19 cellular contexts compared by ENCODE assay signal in genomic region chr3:142947352-142947751, GRCh38. TPM values are rescaled to one million over a fixed set of nuclear protein-coding genes. Genes with fewer than 3 reads are reported as not detected.
DNase-seq lines count a peak whose midpoint lies in the region; ATAC-seq, FAIRE-seq and TF ChIP-seq lines count a peak whose summit lies in the region.
"Had no signal": no experiment of that assay in that cellular context is flagged by ENCODE, and none has a peak within 500 bp of the region (broad histone marks: within the 10 kb centered on the region; RNA-seq: fewer than 3 reads in every experiment).

No MANE protein-coding gene starts in this region.

- WGBS in GM12878 (ENCODE audit: insufficient coverage, insufficient replicate concordance, low lambda C conversion rate, missing lambda C conversion rate): 95% methylated on average over 32 of the region's 35 CpGs

- CTCF ChIA-PET in activated naive CD4-positive, alpha-beta T cell treated with anti-CD3 and anti-CD28 coated beads for 36 hours (lab: Charles Lee): interaction anchor here (0.6 to 1.0 kb wide), 2 partner anchors 40 to 97 kb away, joined by 4 to 5 read pairs; no protein-coding TSS in a partner anchor
- CTCF ChIA-PET in activated naive CD4-positive, alpha-beta T cell treated with anti-CD3 and anti-CD28 coated beads, Interleukin-2, amount 10 ng/mL, durations not matched to agents 7 days and 5 days (lab: Charles Lee): no interaction called here
- CTCF ChIA-PET in GM12878 (lab: Yijun Ruan, JAX): interaction anchor here (0.5 to 1.5 kb wide), 2 partner anchors 15 to 400 kb away, joined by 3 to 5 read pairs; no protein-coding TSS in a partner anchor
- CTCF ChIA-PET in activated CD8-positive, alpha-beta memory T cell treated with anti-CD3 and anti-CD28 coated beads, Interleukin-2, amount 10 ng/mL, durations not matched to agents 7 days and 5 days (lab: Charles Lee): interaction anchor here (0.7 kb wide), 1 partner anchor 18 kb away, joined by 3 read pairs; no protein-coding TSS in a partner anchor

- peaks cover 44% of the 10 kb centered on the region for H3K27me3 Mint-ChIP-seq in activated naive CD4-positive, alpha-beta T cell treated with anti-CD3 and anti-CD28 coated beads for 36 hours (ENCODE audit: low read depth)
- H3K27me3 Mint-ChIP-seq in activated naive CD4-positive, alpha-beta T cell treated with anti-CD3 and anti-CD28 coated beads, Interleukin-2, amount 10 ng/mL, durations not matched to agents 7 days and 5 days: peaks cover 55% of the 10 kb centered on the region
- H3K27me3 Mint-ChIP-seq in activated CD8-positive, alpha-beta memory T cell treated with anti-CD3 and anti-CD28 coated beads, Interleukin-2, amount 10 ng/mL, durations not matched to agents 7 days and 5 days: peaks cover 46% of the 10 kb centered on the region

- SMC1A ChIA-PET in GM12878 (lab: Charles Lee; ENCODE audit: uncharacterized antibody, unreplicated experiment): interaction anchor here (0.7 kb wide), 1 partner anchor 28 kb away, joined by 3 read pairs; no protein-coding TSS in a partner anchor

- H3K27ac Mint-ChIP-seq in activated naive CD4-positive, alpha-beta T cell treated with anti-CD3 and anti-CD28 coated beads for 36 hours: no peak overlapping the region
- no peak overlapping the region for H3K27ac Mint-ChIP-seq in activated naive CD4-positive, alpha-beta T cell treated with anti-CD3 and anti-CD28 coated beads, Interleukin-2, amount 10 ng/mL, durations not matched to agents 7 days and 5 days
- H3K27ac Mint-ChIP-seq in activated CD8-positive, alpha-beta memory T cell treated with anti-CD3 and anti-CD28 coated beads, Interleukin-2, amount 10 ng/mL, durations not matched to agents 7 days and 5 days: no peak overlapping the region
- H3K27ac Mint-ChIP-seq: activated T-helper 2 cell treated with anti-CD3 and anti-CD28 coated beads, Interferon-gamma antibody, Interleukin-2, Interleukin-4, amounts not matched to agents 10 μg/mL and 5 μg/mL and 100 μg/mL, durations not matched to agents 14 hours and 24 hours and 36 hours; CD8-positive, alpha-beta memory T cell had no signal

- H3K36me3 Mint-ChIP-seq in activated naive CD4-positive, alpha-beta T cell treated with anti-CD3 and anti-CD28 coated beads for 36 hours (ENCODE audit: low read depth): no peaks in the 10 kb centered on the region
- no peaks in the 10 kb centered on the region for H3K36me3 Mint-ChIP-seq in activated naive CD4-positive, alpha-beta T cell treated with anti-CD3 and anti-CD28 coated beads, Interleukin-2, amount 10 ng/mL, durations not matched to agents 7 days and 5 days
- peaks cover 5% of the 10 kb centered on the region for H3K36me3 Mint-ChIP-seq in activated CD8-positive, alpha-beta memory T cell treated with anti-CD3 and anti-CD28 coated beads, Interleukin-2, amount 10 ng/mL, durations not matched to agents 7 days and 5 days

- RAD21 ChIA-PET in GM12878 (lab: Charles Lee; ENCODE audit: unreplicated experiment): interaction anchor here (0.6 kb wide), 1 partner anchor 1647 kb away, joined by 3 read pairs; no protein-coding TSS in a partner anchor

- peak; percentile 10 for DNase-seq in activated naive CD4-positive, alpha-beta T cell treated with anti-CD3 and anti-CD28 coated beads for 36 hours
- DNase-seq in activated naive CD4-positive, alpha-beta T cell treated with anti-CD3 and anti-CD28 coated beads, Interleukin-2, amount 10 ng/mL, durations not matched to agents 7 days and 5 days: no peak
- DNase-seq in GM12878 (ENCODE audit: low read depth, low spot score) (no peak), hepatic stellate cell (ENCODE audit: low spot score) (peak; percentile 12), G401 (ENCODE audit: low spot score) (no peak)
- no peak for DNase-seq in activated CD8-positive, alpha-beta memory T cell treated with anti-CD3 and anti-CD28 coated beads, Interleukin-2, amount 10 ng/mL, durations not matched to agents 7 days and 5 days
- DNase-seq: CD8-positive, alpha-beta memory T cell; GF-D8; NCI-H1048; Peyer's patch; stimulated activated CD4-positive, alpha-beta T cell treated with anti-CD3 and anti-CD28 coated beads, Interleukin-4, amount 100 ng/mL, for 4 hours; WERI-Rb-1 had no signal

- peaks cover 12% of the 10 kb centered on the region for H3K4me1 Mint-ChIP-seq in activated naive CD4-positive, alpha-beta T cell treated with anti-CD3 and anti-CD28 coated beads for 36 hours (ENCODE audit: low read depth)
- peaks cover 11% of the 10 kb centered on the region for H3K4me1 Mint-ChIP-seq in activated naive CD4-positive, alpha-beta T cell treated with anti-CD3 and anti-CD28 coated beads, Interleukin-2, amount 10 ng/mL, durations not matched to agents 7 days and 5 days
- H3K4me1 Mint-ChIP-seq in activated CD8-positive, alpha-beta memory T cell treated with anti-CD3 and anti-CD28 coated beads, Interleukin-2, amount 10 ng/mL, durations not matched to agents 7 days and 5 days: peaks cover 33% of the 10 kb centered on the region

- in situ Hi-C loops in GM12878 (cut with MboI) (no loop called here), G401 (cut with HindIII; ENCODE audit: low sequenced_read_pairs) (no loop called here)

- H3K4me2 ChIP-seq in GM12878 (ENCODE audit: control insufficient read depth, insufficient read depth): peak overlapping the region; percentile 48; the same call in 1 of the 2 replicates
- peak overlapping the region; percentile 61 for H3K4me2 ChIP-seq in skeletal muscle satellite cell (ENCODE audit: low read length)

- POLR2A ChIA-PET in GM12878 (lab: Charles Lee): no interaction called here

- no peak for FAIRE-seq in GM12878 (lab: Jason Lieb, UNC)
- FAIRE-seq: A204.1 had no signal

- H2AFZ ChIP-seq in GM12878 (ENCODE audit: control insufficient read depth, low read depth, low read length): peak overlapping the region; percentile 29

- no peaks in the 10 kb centered on the region for H4K20me1 ChIP-seq in GM12878 (ENCODE audit: control insufficient read depth, insufficient read depth)

- TF ChIP-seq CTCF in GM12878 (IDR thresholded peaks at IDR 0.05 in 2 of 3, conservative IDR thresholded peaks at IDR 0.05 in 1 of 3; ENCODE audit: control insufficient read depth in 2 of 3, extremely low read depth in 1 of 3, insufficient read depth in 1 of 3, low read depth in 3 of 3, low read length in 3 of 3): no peak

- no peak overlapping the region for H3K4me3 ChIP-seq in GM12878
- H3K4me3 ChIP-seq in skeletal muscle satellite cell (ENCODE audit: low read length): peak overlapping the region; percentile 34
- H3K4me3 ChIP-seq: Peyer's patch had no signal

- no peak for TF ChIP-seq EP300 in GM12878 (IDR thresholded peaks at IDR 0.05; ENCODE audit: borderline replicate concordance in 1 of 2, control insufficient read depth in 1 of 2, low read depth in 2 of 2, low read length in 2 of 2)

- no peaks in the 10 kb centered on the region for H3K79me2 ChIP-seq in GM12878 (ENCODE audit: control insufficient read depth, insufficient read depth, low read length)

- ATAC-seq in GM12878 (no peak), HG03469 (IDR thresholded peaks at IDR 0.05; ENCODE audit: unreplicated experiment) (no peak)
- ATAC-seq in activated CD8-positive, alpha-beta memory T cell treated with anti-CD3 and anti-CD28 coated beads, Interleukin-2, amount 10 ng/mL, durations not matched to agents 7 days and 5 days: no peak
- ATAC-seq: sciatic nerve had no signal

- H3K27me3 ChIP-seq in GM12878 (replicated peaks in 1 of 2; ENCODE audit: control insufficient read depth in 2 of 2, insufficient read depth in 2 of 2, low read length in 1 of 2) (peaks cover 0 to 2% of the 10 kb centered on the region in 2 experiments; a peak in 1 of 4 replicates), skeletal muscle satellite cell (ENCODE audit: control insufficient read depth, insufficient read depth, low read length) (peaks cover 19% of the 10 kb centered on the region)
- H3K27me3 ChIP-seq: Peyer's patch had no signal

- no peaks in the 10 kb centered on the region for H3K9me3 Mint-ChIP-seq in activated naive CD4-positive, alpha-beta T cell treated with anti-CD3 and anti-CD28 coated beads for 36 hours
- no peaks in the 10 kb centered on the region for H3K9me3 Mint-ChIP-seq in activated naive CD4-positive, alpha-beta T cell treated with anti-CD3 and anti-CD28 coated beads, Interleukin-2, amount 10 ng/mL, durations not matched to agents 7 days and 5 days
- H3K9me3 Mint-ChIP-seq in activated CD8-positive, alpha-beta memory T cell treated with anti-CD3 and anti-CD28 coated beads, Interleukin-2, amount 10 ng/mL, durations not matched to agents 7 days and 5 days (ENCODE audit: low read depth): no peaks in the 10 kb centered on the region
- H3K9me3 Mint-ChIP-seq: activated T-helper 2 cell treated with anti-CD3 and anti-CD28 coated beads, Interferon-gamma antibody, Interleukin-2, Interleukin-4, amounts not matched to agents 10 μg/mL and 5 μg/mL and 100 μg/mL, durations not matched to agents 14 hours and 24 hours and 36 hours; CD8-positive, alpha-beta memory T cell had no signal

- intact Hi-C loops in activated naive CD4-positive, alpha-beta T cell treated with anti-CD3 and anti-CD28 coated beads for 36 hours (cut with micrococcal nuclease): no loop called here
- intact Hi-C loops in GM12878 (cut with micrococcal nuclease; ENCODE audit: unreplicated experiment): no loop called here

- H3K36me3 ChIP-seq in GM12878 (ENCODE audit: control insufficient read depth in 2 of 2, insufficient read depth in 2 of 2, low read length in 1 of 2) (no peaks in the 10 kb centered on the region), skeletal muscle satellite cell (ENCODE audit: insufficient read depth, low read length) (no peaks in the 10 kb centered on the region)
- H3K36me3 ChIP-seq: Peyer's patch, WERI-Rb-1 had no signal

- H3K4me1 ChIP-seq in GM12878 (ENCODE audit: control insufficient read depth, insufficient read depth, low read length): no peaks in the 10 kb centered on the region; the same call in none of the 2 replicates
- no peaks in the 10 kb centered on the region for H3K4me1 ChIP-seq in skeletal muscle satellite cell (ENCODE audit: control insufficient read depth, insufficient read depth, low read length)
- H3K4me1 ChIP-seq: Peyer's patch had no signal

- H3K4me3 Mint-ChIP-seq in activated naive CD4-positive, alpha-beta T cell treated with anti-CD3 and anti-CD28 coated beads for 36 hours: peak overlapping the region; percentile 21
- H3K4me3 Mint-ChIP-seq in activated naive CD4-positive, alpha-beta T cell treated with anti-CD3 and anti-CD28 coated beads, Interleukin-2, amount 10 ng/mL, durations not matched to agents 7 days and 5 days: no peak overlapping the region
- no peak overlapping the region for H3K4me3 Mint-ChIP-seq in activated CD8-positive, alpha-beta memory T cell treated with anti-CD3 and anti-CD28 coated beads, Interleukin-2, amount 10 ng/mL, durations not matched to agents 7 days and 5 days

- no peaks in the 10 kb centered on the region; the same call in 1 of the 3 replicates for H3K9me3 ChIP-seq in GM12878 (replicated peaks; ENCODE audit: control insufficient read depth, insufficient read depth, low read length)
- no peaks in the 10 kb centered on the region for H3K9me3 ChIP-seq in skeletal muscle satellite cell (replicated peaks; ENCODE audit: low read length)
- H3K9me3 ChIP-seq: Peyer's patch had no signal

- no TSS peak for BruUV-seq in GM12878 (replicated peaks; lab: Mats Ljungman, UMichigan)

- H3K9ac ChIP-seq in GM12878 (ENCODE audit: control insufficient read depth, insufficient read depth, low read length) (no peak overlapping the region), skeletal muscle satellite cell (ENCODE audit: low read depth, low read length) (no peak overlapping the region)

- TF ChIP-seq POLR2A in GM12878 (IDR thresholded peaks at IDR 0.05; ENCODE audit: low read depth, low read length): no peak

- no peak overlapping the region for H3K27ac ChIP-seq in GM12878 (ENCODE audit: control insufficient read depth, insufficient read depth)
- H3K27ac ChIP-seq: Peyer's patch, WERI-Rb-1 had no signal

- no peak for TF ChIP-seq RAD21 in GM12878 (IDR thresholded peaks at IDR 0.05; ENCODE audit: insufficient read depth, low read depth, low read length)

RNA-seq across cellular contexts. Expression of gene PAQR9, which starts 16.1 kb away (rescaled TPM):
- total RNA-seq in activated naive CD4-positive, alpha-beta T cell treated with anti-CD3 and anti-CD28 coated beads for 36 hours: not detected
- not detected in 2 replicates for total RNA-seq in GM12878 (2013; cell fraction: nucleolus; rRNA removed)
- total RNA-seq in GM12878 (2014; rRNA removed) (not detected in 2 replicates), GM12878 (2014; rRNA removed; fragmentation: Illumina TruSeq; extraction: Trizol) (not detected in 2 replicates), GM12878 (2021) (not detected in 2 replicates)
- not detected for polyA plus RNA-seq in GM12878 (2011; ENCODE audit: low read depth)
- polyA plus RNA-seq in GM12878 (2011; rRNA removed) (not detected in 2 replicates), GM12878 (2014; fragmentation: Illumina TruSeq; extraction: Trizol) (not detected in 2 replicates), GM12878 (2014; fragmentation: Nextera tagmentation; extraction: Ambion mirVana) (not detected), GM12878 (2014; rRNA removed) (not detected in 2 replicates), GM12878 (2016; fragmentation: Nextera tagmentation; extraction: Ambion mirVana) (not detected)
- not detected in 2 replicates for polyA plus RNA-seq in GM12878 (2011; cell fraction: cytosol; rRNA removed)
- not detected in 2 replicates for polyA plus RNA-seq in GM12878 (2011; cell fraction: nucleus; rRNA removed)
- polyA plus RNA-seq in GM12878 (2012): not detected in 2 replicates
- 0.05 TPM in 1 of 2 replicates, not detected in the other for polyA minus RNA-seq in GM12878 (2011; rRNA and poly(A)+ RNA removed)
- polyA minus RNA-seq in GM12878 (2011; cell fraction: cytosol; rRNA and poly(A)+ RNA removed): not detected in 2 replicates
- polyA minus RNA-seq in GM12878 (2011; cell fraction: nucleus; rRNA and poly(A)+ RNA removed): 0.12 TPM in 1 of 2 replicates, not detected in the other
- total RNA-seq in skeletal muscle satellite cell (2012; rRNA removed): 0.22 TPM in 1 of 2 replicates, not detected in the other
- 0.06 TPM in 1 of 2 replicates, not detected in the other for total RNA-seq in G401 (2014; rRNA removed; shearing (Covaris generic))
- not detected for total RNA-seq in activated CD8-positive, alpha-beta memory T cell treated with anti-CD3 and anti-CD28 coated beads, Interleukin-2, amount 10 ng/mL, durations not matched to agents 7 days and 5 days
- total RNA-seq: activated T-helper 2 cell treated with anti-CD3 and anti-CD28 coated beads, Interferon-gamma antibody, Interleukin-2, Interleukin-4, amounts not matched to agents 10 μg/mL and 5 μg/mL and 100 μg/mL, durations not matched to agents 14 hours and 24 hours and 36 hours; CD8-positive, alpha-beta memory T cell; lung microvascular endothelial cell; Peyer's patch; urinary bladder had no signal
- polyA plus RNA-seq: CD8-positive, alpha-beta memory T cell had no signal

RNA-seq across cellular contexts. Expression of gene U2SURP, which starts 54.0 kb away (rescaled TPM):
- 100 to 1,000 TPM; 173 to 180 TPM for total RNA-seq in activated naive CD4-positive, alpha-beta T cell treated with anti-CD3 and anti-CD28 coated beads for 36 hours
- total RNA-seq in GM12878 (2013; cell fraction: nucleolus; rRNA removed): 539 and 552 TPM in 2 replicates
- total RNA-seq in GM12878 (2014; rRNA removed): 104 and 128 TPM in 2 replicates
- 187 and 192 TPM in 2 replicates for total RNA-seq in GM12878 (2014; rRNA removed; fragmentation: Illumina TruSeq; extraction: Trizol)
- total RNA-seq in GM12878 (2021): 143 and 144 TPM in 2 replicates
- 81.1 TPM for polyA plus RNA-seq in GM12878 (2011; ENCODE audit: low read depth)
- polyA plus RNA-seq in GM12878 (2011; rRNA removed): 117 and 205 TPM in 2 replicates
- 22.2 and 22.7 TPM in 2 replicates for polyA plus RNA-seq in GM12878 (2011; cell fraction: cytosol; rRNA removed)
- polyA plus RNA-seq in GM12878 (2011; cell fraction: nucleus; rRNA removed): 130 and 170 TPM in 2 replicates
- polyA plus RNA-seq in GM12878 (2012): 59.2 and 68.7 TPM in 2 replicates
- polyA plus RNA-seq in GM12878 (2014; fragmentation: Illumina TruSeq; extraction: Trizol): 154 and 191 TPM in 2 replicates
- polyA plus RNA-seq in GM12878 (2014; fragmentation: Nextera tagmentation; extraction: Ambion mirVana): 100 to 1,000 TPM; 146 to 277 TPM
- polyA plus RNA-seq in GM12878 (2014; rRNA removed): 64.6 and 76.3 TPM in 2 replicates
- polyA plus RNA-seq in GM12878 (2016; fragmentation: Nextera tagmentation; extraction: Ambion mirVana): 100 to 1,000 TPM; 154 to 168 TPM
- 55.0 and 121 TPM in 2 replicates for polyA minus RNA-seq in GM12878 (2011; rRNA and poly(A)+ RNA removed)
- 26.6 and 40.2 TPM in 2 replicates for polyA minus RNA-seq in GM12878 (2011; cell fraction: cytosol; rRNA and poly(A)+ RNA removed)
- 102 and 147 TPM in 2 replicates for polyA minus RNA-seq in GM12878 (2011; cell fraction: nucleus; rRNA and poly(A)+ RNA removed)
- 72.7 and 85.2 TPM in 2 replicates for total RNA-seq in skeletal muscle satellite cell (2012; rRNA removed)
- total RNA-seq in G401 (2014; rRNA removed; shearing (Covaris generic)): 67.8 and 97.3 TPM in 2 replicates
- 100 to 1,000 TPM; 155 to 163 TPM for total RNA-seq in activated CD8-positive, alpha-beta memory T cell treated with anti-CD3 and anti-CD28 coated beads, Interleukin-2, amount 10 ng/mL, durations not matched to agents 7 days and 5 days

RNA-seq across cellular contexts. Expression of gene PCOLCE2, which starts 58.5 kb away (rescaled TPM):
- total RNA-seq in activated naive CD4-positive, alpha-beta T cell treated with anti-CD3 and anti-CD28 coated beads for 36 hours: under 1 TPM; 0.38 to 0.64 TPM
- total RNA-seq in GM12878 (2013; cell fraction: nucleolus; rRNA removed): 1.4 and 1.5 TPM in 2 replicates
- total RNA-seq in GM12878 (2014; rRNA removed): 0.11 and 0.49 TPM in 2 replicates
- total RNA-seq in GM12878 (2014; rRNA removed; fragmentation: Illumina TruSeq; extraction: Trizol): 0.23 and 0.40 TPM in 2 replicates
- total RNA-seq in GM12878 (2021): 0.41 and 1.1 TPM in 2 replicates
- polyA plus RNA-seq in GM12878 (2011; ENCODE audit: low read depth): not detected
- 7.6 and 11.9 TPM in 2 replicates for polyA plus RNA-seq in GM12878 (2011; rRNA removed)
- polyA plus RNA-seq in GM12878 (2011; cell fraction: cytosol; rRNA removed): 3.5 and 4.4 TPM in 2 replicates
- 5.1 and 6.7 TPM in 2 replicates for polyA plus RNA-seq in GM12878 (2011; cell fraction: nucleus; rRNA removed)
- 0.24 and 0.46 TPM in 2 replicates for polyA plus RNA-seq in GM12878 (2012)
- polyA plus RNA-seq in GM12878 (2014; fragmentation: Illumina TruSeq; extraction: Trizol): 0.34 and 0.60 TPM in 2 replicates
- under 1 TPM; 0.20 to 0.31 TPM for polyA plus RNA-seq in GM12878 (2014; fragmentation: Nextera tagmentation; extraction: Ambion mirVana)
- 0.27 and 0.78 TPM in 2 replicates for polyA plus RNA-seq in GM12878 (2014; rRNA removed)
- polyA plus RNA-seq in GM12878 (2016; fragmentation: Nextera tagmentation; extraction: Ambion mirVana): under 1 TPM; 0.40 to 0.76 TPM
- 6.0 and 8.1 TPM in 2 replicates for polyA minus RNA-seq in GM12878 (2011; rRNA and poly(A)+ RNA removed)
- polyA minus RNA-seq in GM12878 (2011; cell fraction: cytosol; rRNA and poly(A)+ RNA removed): 2.1 and 2.4 TPM in 2 replicates
- 4.6 and 5.9 TPM in 2 replicates for polyA minus RNA-seq in GM12878 (2011; cell fraction: nucleus; rRNA and poly(A)+ RNA removed)
- 50.4 and 66.2 TPM in 2 replicates for total RNA-seq in skeletal muscle satellite cell (2012; rRNA removed)
- total RNA-seq in G401 (2014; rRNA removed; shearing (Covaris generic)): 13.0 and 36.6 TPM in 2 replicates
- not detected for total RNA-seq in activated CD8-positive, alpha-beta memory T cell treated with anti-CD3 and anti-CD28 coated beads, Interleukin-2, amount 10 ng/mL, durations not matched to agents 7 days and 5 days
- total RNA-seq: activated T-helper 2 cell treated with anti-CD3 and anti-CD28 coated beads, Interferon-gamma antibody, Interleukin-2, Interleukin-4, amounts not matched to agents 10 μg/mL and 5 μg/mL and 100 μg/mL, durations not matched to agents 14 hours and 24 hours and 36 hours; CD8-positive, alpha-beta memory T cell; lung microvascular endothelial cell had no signal
- polyA plus RNA-seq: CD8-positive, alpha-beta memory T cell had no signal

Comparison
In these comparisons a context has a peak if more than half of its experiments do, and no peak if none do; other contexts are left out.
1. DNase-seq: peak in activated naive CD4-positive, alpha-beta T cell treated with anti-CD3 and anti-CD28 coated beads for 36 hours (single experiment) and hepatic stellate cell (single experiment); none in activated naive CD4-positive, alpha-beta T cell treated with anti-CD3 and anti-CD28 coated beads, Interleukin-2, amount 10 ng/mL, durations not matched to agents 7 days and 5 days (single experiment), GM12878 (single experiment), G401 (single experiment) and activated CD8-positive, alpha-beta memory T cell treated with anti-CD3 and anti-CD28 coated beads, Interleukin-2, amount 10 ng/mL, durations not matched to agents 7 days and 5 days (single experiment).